22 cellular contexts compared by ENCODE assay signal in genomic region chr10:105195831-105196230, GRCh38.
"Had no signal": no experiment of that assay in that cellular context is flagged by ENCODE, and none has a peak within 500 bp of the region (broad histone marks: within the 10 kb centered on the region; RNA-seq: fewer than 3 reads in every experiment).

No MANE protein-coding gene starts in this region.

- H3K4me1 ChIP-seq: esophagus muscularis mucosa, gastrocnemius medialis, prostate gland, right atrium auricular region, upper lobe of left lung had no signal

- H3K27me3 ChIP-seq: esophagus muscularis mucosa, gastrocnemius medialis, ovary, right atrium auricular region had no signal

- H3K27ac ChIP-seq: esophagus muscularis mucosa, gastrocnemius medialis, ovary, prostate gland, right atrium auricular region, upper lobe of left lung had no signal

- FAIRE-seq: colon, islet of Langerhans had no signal

- H3K36me3 ChIP-seq: esophagus muscularis mucosa, gastrocnemius medialis, ovary, prostate gland, right atrium auricular region, upper lobe of left lung had no signal

- ATAC-seq: gastrocnemius medialis; left cardiac atrium; natural killer cell treated with Interleukin-12 subunit alpha and Interleukin-12 subunit beta and Interleukin-15 and Interleukin-18, amount 100 ng/mL, for 72 hours; stimulated activated naive CD8-positive, alpha-beta T cell treated with anti-CD3 and anti-CD28 coated beads, Interleukin-15, Interleukin-2, amounts not matched to agents 100 U/mL and 50 U/mL, for 24 hours had no signal

- H3K9me3 ChIP-seq: esophagus muscularis mucosa, gastrocnemius medialis, ovary, prostate gland, right atrium auricular region, upper lobe of left lung had no signal

- DNase-seq: activated CD4-positive, alpha-beta T cell treated with anti-CD3 and anti-CD28 coated beads for 1 hour; activated CD4-positive, alpha-beta T cell treated with anti-CD3 and anti-CD28 coated beads, Interleukin-2, amount 50 U/mL, for 1 hour; activated gamma-delta T cell treated with Interleukin-2 at 50 U/mL for 16 hours; activated T-cell treated with anti-CD3 and anti-CD28 coated beads, Interleukin-2, amount 50 U/mL, for 1 hour; aorta; central memory CD4-positive, alpha-beta T cell; effector memory CD4-positive, alpha-beta T cell; gastrocnemius medialis; hypothalamus; left cardiac atrium; ovary; stimulated activated CD4-positive, alpha-beta T cell treated with anti-CD3 and anti-CD28 coated beads, Interleukin-12 subunit alpha, Interleukin-12 subunit beta, amount 100 ng/mL, for 4 hours; stimulated activated CD4-positive, alpha-beta T cell treated with anti-CD3 and anti-CD28 coated beads, Interleukin-4, amount 100 ng/mL, for 4 hours; stimulated activated naive CD8-positive, alpha-beta T cell treated with anti-CD3 and anti-CD28 coated beads, Interleukin-15, Interleukin-2, amounts not matched to agents 100 U/mL and 50 U/mL, for 24 hours; T-helper 9 cell; upper lobe of left lung had no signal

- H3K4me3 ChIP-seq: esophagus muscularis mucosa, gastrocnemius medialis, ovary, prostate gland, right atrium auricular region, upper lobe of left lung had no signal
